Comparison of ENCODE assay signal across 33 cellular contexts in the genomic region with DNA sequence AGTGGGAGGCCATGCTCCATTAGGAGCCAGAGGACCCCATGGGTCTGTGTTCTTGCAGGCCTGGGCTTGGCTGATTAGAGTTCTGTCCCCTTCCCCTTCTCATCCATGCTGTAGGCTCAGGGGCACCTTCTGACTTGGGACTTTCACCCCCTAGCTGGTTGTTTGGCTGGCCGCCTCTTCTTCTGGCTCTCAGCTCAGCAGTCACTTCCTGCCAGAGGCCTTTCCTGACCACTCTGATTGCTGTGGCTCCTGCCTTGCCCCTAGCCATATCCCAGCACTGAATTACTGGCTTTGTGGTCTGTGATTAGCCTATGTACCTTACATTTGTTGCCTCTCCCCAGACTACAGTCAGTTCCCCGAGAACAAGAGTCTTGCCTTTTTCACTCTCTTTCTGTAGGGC. TPM values are rescaled to one million over a fixed set of nuclear protein-coding genes. Genes with fewer than 3 reads are reported as not detected.
DNase-seq lines count a peak whose midpoint lies in the region; ATAC-seq, FAIRE-seq and TF ChIP-seq lines count a peak whose summit lies in the region.
"Had no signal": no experiment of that assay in that cellular context is flagged by ENCODE, and none has a peak within 500 bp of the region (broad histone marks: within the 10 kb centered on the region; RNA-seq: fewer than 3 reads in every experiment).

No MANE protein-coding gene starts in this region.

- H3K4me1 ChIP-seq in right atrium auricular region (peaks cover 0 to 10% of the 10 kb centered on the region in 2 donors), endothelial cell of umbilical vein (ENCODE audit: control insufficient read depth, extremely low read depth, insufficient read depth, low read length) (no peaks in the 10 kb centered on the region), thyroid gland (peaks cover 32 to 43% of the 10 kb centered on the region in 2 donors)
- H3K4me1 ChIP-seq: adrenal gland, body of pancreas, Caco-2, right lobe of liver, tibial artery, vagina had no signal

- H3K27me3 Mint-ChIP-seq in stimulated activated naive B cell treated with anti-CD40 and anti-IgM and Interleukin-4, amounts not matched to agents 10 μg/mL and 1 μg/mL and 100 μg/mL, for 72 hours = peaks cover 20 to 27% of the 10 kb centered on the region in 2 donors
- H3K27me3 Mint-ChIP-seq in stimulated activated memory B cell treated with anti-CD40 and anti-IgM and Interleukin-4, amounts not matched to agents 10 μg/mL and 1 μg/mL and 100 μg/mL, for 72 hours = no peaks in the 10 kb centered on the region

- WGBS in thyroid gland, 2 donors = 79 to 86% methylated on average over 2 of the region's 2 CpGs

- intact Hi-C loops in Right ventricle myocardium superior (cut with DNase I) = no loop called here
- intact Hi-C loops in endothelial cell of umbilical vein (cut with micrococcal nuclease) = no loop called here
- intact Hi-C loops in thyroid gland (cut with DNase I) = no loop called here
- intact Hi-C loops in head of caudate nucleus (cut with DNase I) = no loop called here

- no peaks in the 10 kb centered on the region for H3K36me3 Mint-ChIP-seq in stimulated activated naive B cell treated with anti-CD40 and anti-IgM and Interleukin-4, amounts not matched to agents 10 μg/mL and 1 μg/mL and 100 μg/mL, for 72 hours
- H3K36me3 Mint-ChIP-seq in stimulated activated memory B cell treated with anti-CD40 and anti-IgM and Interleukin-4, amounts not matched to agents 10 μg/mL and 1 μg/mL and 100 μg/mL, for 72 hours = no peaks in the 10 kb centered on the region
- H3K36me3 Mint-ChIP-seq: activated CD4-positive, alpha-beta memory T cell treated with anti-CD3 and anti-CD28 coated beads for 36 hours had no signal

- H2AFZ ChIP-seq in endothelial cell of umbilical vein (ENCODE audit: low read depth, low read length) = no peak overlapping the region
- H2AFZ ChIP-seq: GM23248 had no signal

- no peaks in the 10 kb centered on the region for H3K27me3 ChIP-seq in right atrium auricular region
- H3K27me3 ChIP-seq in endothelial cell of umbilical vein (ENCODE audit: control insufficient read depth in 2 of 2, insufficient read depth in 2 of 2, low read length in 2 of 2) = no peaks in the 10 kb centered on the region
- H3K27me3 ChIP-seq in thyroid gland = no peaks in the 10 kb centered on the region
- H3K27me3 ChIP-seq: adrenal gland, body of pancreas, right lobe of liver, tibial artery, vagina had no signal

- H3K9me3 Mint-ChIP-seq in stimulated activated naive B cell treated with anti-CD40 and anti-IgM and Interleukin-4, amounts not matched to agents 10 μg/mL and 1 μg/mL and 100 μg/mL, for 72 hours = no peaks in the 10 kb centered on the region
- no peaks in the 10 kb centered on the region for H3K9me3 Mint-ChIP-seq in stimulated activated memory B cell treated with anti-CD40 and anti-IgM and Interleukin-4, amounts not matched to agents 10 μg/mL and 1 μg/mL and 100 μg/mL, for 72 hours
- H3K9me3 Mint-ChIP-seq: activated CD4-positive, alpha-beta memory T cell treated with anti-CD3 and anti-CD28 coated beads for 36 hours; activated naive CD4-positive, alpha-beta T cell treated with anti-CD3 and anti-CD28 coated beads for 36 hours; T-helper 2 cell treated with Interferon-gamma antibody and Interleukin-4, amounts not matched to agents 5 μg/mL and 100 μg/mL, for 36 hours had no signal

- H3K27ac ChIP-seq in right atrium auricular region (peak overlapping the region in 1 of 2 donors; percentile 52), endothelial cell of umbilical vein (ENCODE audit: insufficient read depth, low read depth, low read length) (no peak overlapping the region), thyroid gland (peak overlapping the region in 1 of 3 donors; percentile 36)
- H3K27ac ChIP-seq: adrenal gland, body of pancreas, C4-2B, epithelial cell of prostate, GM23248, right lobe of liver, tibial artery, vagina had no signal

- TF ChIP-seq CTCF in right atrium auricular region (IDR thresholded peaks at IDR 0.05) = no peak
- no peak for TF ChIP-seq CTCF in endothelial cell of umbilical vein (IDR thresholded peaks at IDR 0.05; ENCODE audit: extremely low read depth in 1 of 2, insufficient read depth in 1 of 2, low read depth in 1 of 2, low read length in 2 of 2)
- TF ChIP-seq CTCF in thyroid gland (IDR thresholded peaks at IDR 0.05) = no peak

- H3K36me3 ChIP-seq in right atrium auricular region = no peaks in the 10 kb centered on the region
- no peaks in the 10 kb centered on the region for H3K36me3 ChIP-seq in endothelial cell of umbilical vein (ENCODE audit: control insufficient read depth in 2 of 2, extremely low read depth in 1 of 2, insufficient read depth in 2 of 2, low read length in 2 of 2)
- H3K36me3 ChIP-seq in thyroid gland = no peaks in the 10 kb centered on the region
- H3K36me3 ChIP-seq: adrenal gland, right lobe of liver, tibial artery, vagina had no signal

- H3K79me2 ChIP-seq in endothelial cell of umbilical vein (ENCODE audit: control insufficient read depth, insufficient read depth, low read length) = no peaks in the 10 kb centered on the region

- no peak overlapping the region for H3K4me2 ChIP-seq in endothelial cell of umbilical vein (ENCODE audit: insufficient read depth, low read length)

- no peak overlapping the region for H3K9ac ChIP-seq in endothelial cell of umbilical vein (replicated peaks; ENCODE audit: extremely low read depth, insufficient read depth, low read length)
- H3K9ac ChIP-seq: GM23248 had no signal

- no peak for DNase-seq in Right ventricle myocardium superior
- DNase-seq in right atrium auricular region (ENCODE audit: low spot score) = no peak
- peak; percentile 22 for DNase-seq in endothelial cell of umbilical vein (ENCODE audit: low read depth, low spot score)
- peak; percentile 47 for DNase-seq in iPS-NIHi7 (ENCODE audit: extremely low spot score)
- no peak for DNase-seq in stimulated activated naive B cell treated with anti-CD40 and anti-IgM and Interleukin-4, amounts not matched to agents 10 μg/mL and 1 μg/mL and 100 μg/mL, for 72 hours
- DNase-seq in thyroid gland = no peak
- no peak for DNase-seq in head of caudate nucleus
- DNase-seq: activated CD4-positive, alpha-beta memory T cell treated with anti-CD3 and anti-CD28 coated beads for 36 hours; activated CD4-positive, alpha-beta T cell treated with anti-CD3 and anti-CD28 coated beads for 1 hour; activated CD8-positive, alpha-beta memory T cell treated with anti-CD3 and anti-CD28 coated beads, Interleukin-2, amount 50 U/mL, for 4 hours; activated naive CD4-positive, alpha-beta T cell treated with anti-CD3 and anti-CD28 coated beads for 36 hours; adrenal gland; body of pancreas; Caco-2; GDM1; GM23248; KG1; left colon; mesenchymal stem cell; NCI-H1417; NCI-H2029 treated with DMSO at 0.1 percent for 48 hours; NCI-H526 treated with DMSO at 0.1 percent for 48 hours; NK-92 treated with Interleukin-12 subunit alpha and Interleukin-12 subunit beta, amount 100 ng/mL, for 24 hours; right lobe of liver; SHP77; stimulated activated CD4-positive, alpha-beta T cell treated with anti-CD3 and anti-CD28 coated beads, Interleukin-12 subunit alpha, Interleukin-12 subunit beta, amount 100 ng/mL, for 4 hours; stimulated activated CD4-positive, alpha-beta T cell treated with anti-CD3 and anti-CD28 coated beads, Interleukin-2, amount 100 ng/mL, for 48 hours; tibial artery had no signal

- no peaks in the 10 kb centered on the region for H4K20me1 ChIP-seq in endothelial cell of umbilical vein (replicated peaks; ENCODE audit: control insufficient read depth, extremely low read depth, insufficient read depth, low read length)

- POLR2A ChIA-PET in endothelial cell of umbilical vein (lab: Charles Lee) = no interaction called here

- H3K9me3 ChIP-seq in right atrium auricular region (no peaks in the 10 kb centered on the region), endothelial cell of umbilical vein (replicated peaks; ENCODE audit: control insufficient read depth, insufficient read depth, low read length) (no peaks in the 10 kb centered on the region), thyroid gland (no peaks in the 10 kb centered on the region)
- H3K9me3 ChIP-seq: adrenal gland, body of pancreas, Caco-2, right lobe of liver, tibial artery, vagina had no signal

- peak overlapping the region; percentile 37 for H3K27ac Mint-ChIP-seq in stimulated activated naive B cell treated with anti-CD40 and anti-IgM and Interleukin-4, amounts not matched to agents 10 μg/mL and 1 μg/mL and 100 μg/mL, for 72 hours
- no peak overlapping the region for H3K27ac Mint-ChIP-seq in stimulated activated memory B cell treated with anti-CD40 and anti-IgM and Interleukin-4, amounts not matched to agents 10 μg/mL and 1 μg/mL and 100 μg/mL, for 72 hours
- H3K27ac Mint-ChIP-seq: activated CD4-positive, alpha-beta memory T cell treated with anti-CD3 and anti-CD28 coated beads for 36 hours; activated naive CD4-positive, alpha-beta T cell treated with anti-CD3 and anti-CD28 coated beads for 36 hours; T-helper 2 cell treated with Interferon-gamma antibody and Interleukin-4, amounts not matched to agents 5 μg/mL and 100 μg/mL, for 36 hours had no signal

- no peak for TF ChIP-seq POLR2A in endothelial cell of umbilical vein (IDR thresholded peaks at IDR 0.05; ENCODE audit: low read depth, low read length)
- TF ChIP-seq POLR2A in thyroid gland (IDR thresholded peaks at IDR 0.05) = no peak

- BruUV-seq in endothelial cell of umbilical vein (replicated peaks; lab: Mats Ljungman, UMichigan) = no TSS peak

- ATAC-seq in Right ventricle myocardium superior (ENCODE audit: poor library complexity) = peak; percentile 77
- ATAC-seq in stimulated activated naive B cell treated with anti-CD40 and anti-IgM and Interleukin-4, amounts not matched to agents 10 μg/mL and 1 μg/mL and 100 μg/mL, for 72 hours (replicated peaks) = no peak
- no peak for ATAC-seq in stimulated activated memory B cell treated with anti-CD40 and anti-IgM and Interleukin-4, amounts not matched to agents 10 μg/mL and 1 μg/mL and 100 μg/mL, for 72 hours
- ATAC-seq: body of pancreas, left colon, right lobe of liver had no signal

- H3K4me3 Mint-ChIP-seq in stimulated activated naive B cell treated with anti-CD40 and anti-IgM and Interleukin-4, amounts not matched to agents 10 μg/mL and 1 μg/mL and 100 μg/mL, for 72 hours = no peak overlapping the region
- H3K4me3 Mint-ChIP-seq in stimulated activated memory B cell treated with anti-CD40 and anti-IgM and Interleukin-4, amounts not matched to agents 10 μg/mL and 1 μg/mL and 100 μg/mL, for 72 hours = no peak overlapping the region
- H3K4me3 Mint-ChIP-seq: activated CD4-positive, alpha-beta memory T cell treated with anti-CD3 and anti-CD28 coated beads for 36 hours; activated naive CD4-positive, alpha-beta T cell treated with anti-CD3 and anti-CD28 coated beads for 36 hours; T-helper 2 cell treated with Interferon-gamma antibody and Interleukin-4, amounts not matched to agents 5 μg/mL and 100 μg/mL, for 36 hours had no signal

- H3K4me1 Mint-ChIP-seq in stimulated activated naive B cell treated with anti-CD40 and anti-IgM and Interleukin-4, amounts not matched to agents 10 μg/mL and 1 μg/mL and 100 μg/mL, for 72 hours = peaks cover 0 to 5% of the 10 kb centered on the region in 2 donors
- H3K4me1 Mint-ChIP-seq in stimulated activated memory B cell treated with anti-CD40 and anti-IgM and Interleukin-4, amounts not matched to agents 10 μg/mL and 1 μg/mL and 100 μg/mL, for 72 hours = no peaks in the 10 kb centered on the region

- dilution Hi-C loops in endothelial cell of umbilical vein (cut with MboI; ENCODE audit: extremely low pct_ligation_motif_present, low sequenced_read_pairs) = no loop called here

- no peak for FAIRE-seq in endothelial cell of umbilical vein (lab: Jason Lieb, UNC)

- peaks cover 2% of the 10 kb centered on the region for H3K9me1 ChIP-seq in endothelial cell of umbilical vein (replicated peaks; ENCODE audit: control insufficient read depth, extremely low read depth, insufficient read depth, low read length)

- CTCF ChIA-PET in endothelial cell of umbilical vein (lab: Charles Lee) = no interaction called here

- H3K4me3 ChIP-seq in right atrium auricular region = no peak overlapping the region
- no peak overlapping the region for H3K4me3 ChIP-seq in endothelial cell of umbilical vein (replicated peaks in 1 of 3; ENCODE audit: insufficient read depth in 1 of 3, low read depth in 1 of 3, low read length in 3 of 3)
- no peak overlapping the region for H3K4me3 ChIP-seq in thyroid gland (replicated peaks in 1 of 3)
- H3K4me3 ChIP-seq: adrenal gland, body of pancreas, GM23248, right lobe of liver, tibial artery, vagina had no signal

RNA-seq across cellular contexts. Expression of a gene that starts 14.6 kb away (rescaled TPM):
- total RNA-seq in Right ventricle myocardium superior = 18.7 TPM
- total RNA-seq in right atrium auricular region = 10 to 100 TPM; 12.1 to 16.2 TPM
- 5.0 and 7.1 TPM in 2 replicates for total RNA-seq in endothelial cell of umbilical vein
- polyA plus RNA-seq in endothelial cell of umbilical vein = 13.5 and 14.6 TPM in 2 replicates
- polyA plus RNA-seq in endothelial cell of umbilical vein (2011; cell fraction: cytosol; rRNA removed) = 4.8 and 5.8 TPM in 2 replicates
- polyA plus RNA-seq in endothelial cell of umbilical vein (2011; cell fraction: nucleus; rRNA removed) = 63.9 and 99.7 TPM in 2 replicates
- 2.1 and 3.2 TPM in 2 replicates for polyA plus RNA-seq in endothelial cell of umbilical vein (2012)
- polyA minus RNA-seq in endothelial cell of umbilical vein = 15.2 and 18.3 TPM in 2 replicates
- polyA minus RNA-seq in endothelial cell of umbilical vein (2011; cell fraction: cytosol; rRNA and poly(A)+ RNA removed) = 0.51 TPM
- polyA minus RNA-seq in endothelial cell of umbilical vein (2011; cell fraction: nucleus; rRNA and poly(A)+ RNA removed) = 20.0 and 22.9 TPM in 2 replicates
- 100 to 1,000 TPM in 3 of 4 donors, 10 to 100 TPM in 1; 88.1 to 127 (median 117) TPM for total RNA-seq in thyroid gland
- total RNA-seq: activated naive CD4-positive, alpha-beta T cell treated with anti-CD3 and anti-CD28 coated beads for 36 hours; Caco-2; GM23248 had no signal
- polyA plus RNA-seq: GM23248 had no signal

Comparison
In these comparisons a context has a peak if more than half of its experiments do, and no peak if none do; other contexts are left out.
1. DNase-seq: peak in endothelial cell of umbilical vein (single experiment) and iPS-NIHi7 (single experiment); none in Right ventricle myocardium superior (single experiment), right atrium auricular region (single experiment), stimulated activated naive B cell treated with anti-CD40 and anti-IgM and Interleukin-4, amounts not matched to agents 10 μg/mL and 1 μg/mL and 100 μg/mL, for 72 hours (single experiment), thyroid gland (0 of 2) and head of caudate nucleus (0 of 42).